Comparison of ENCODE assay signal across 25 cellular contexts in the genomic region with DNA sequence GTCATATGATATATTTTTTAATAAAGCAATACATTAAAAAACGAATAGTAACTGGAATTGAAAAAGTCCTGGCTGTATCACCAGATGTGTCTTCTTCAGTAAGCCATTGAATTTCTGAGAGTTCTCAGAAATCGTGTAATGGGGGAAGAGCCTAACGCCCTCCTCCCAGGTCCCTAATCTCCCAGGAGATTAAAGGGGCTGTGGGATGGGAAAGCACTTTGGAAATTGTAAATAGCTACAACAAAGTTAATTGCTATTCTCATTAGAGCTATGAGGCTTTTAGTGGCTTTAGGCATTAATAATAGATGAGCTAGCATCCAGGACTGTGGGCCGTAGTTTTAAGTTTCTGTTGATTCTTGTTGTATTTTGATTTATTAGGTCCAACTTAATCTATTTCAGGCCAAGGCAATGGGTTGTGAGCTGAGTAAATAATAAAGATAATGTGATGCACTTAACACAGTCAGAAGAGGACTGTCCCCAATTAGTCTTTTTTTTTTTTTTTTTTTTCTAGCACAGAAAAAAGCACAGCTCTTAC.
DNase-seq lines count a peak whose midpoint lies in the region; ATAC-seq and TF ChIP-seq lines count a peak whose summit lies in the region.
"Had no signal": no experiment of that assay in that cellular context is flagged by ENCODE, and none has a peak within 500 bp of the region (broad histone marks: within the 10 kb centered on the region; RNA-seq: fewer than 3 reads in every experiment).

No MANE protein-coding gene starts in this region.

- CTCF ChIA-PET in HEK293T (lab: Yijun Ruan, JAX), result interaction anchor here (0.6 kb wide), 1 partner anchor 223 kb away, joined by 5 read pairs; no protein-coding TSS in a partner anchor

- TF ChIP-seq POLR2A in stomach (IDR thresholded peaks at IDR 0.05), result no peak

- no peak for ATAC-seq in HG03045 (IDR thresholded peaks at IDR 0.05; ENCODE audit: unreplicated experiment)
- ATAC-seq in HG02973 (IDR thresholded peaks at IDR 0.05; ENCODE audit: unreplicated experiment), result no peak
- ATAC-seq: activated CD8-positive, alpha-beta T cell treated with anti-CD3 and anti-CD28 coated beads for 36 hours; activated naive CD8-positive, alpha-beta T cell treated with anti-CD3 and anti-CD28 coated beads, Interleukin-2, amount 50 U/mL, for 24 hours; body of pancreas; CD8-positive, alpha-beta T cell; gastroesophageal sphincter had no signal

- no peaks in the 10 kb centered on the region for H3K4me1 ChIP-seq in stomach
- H3K4me1 ChIP-seq: body of pancreas, esophagus squamous epithelium, gastroesophageal sphincter, tibial nerve had no signal

- no peak overlapping the region for H3K27ac ChIP-seq in stomach
- H3K27ac ChIP-seq: body of pancreas, esophagus squamous epithelium, gastroesophageal sphincter, GM23248, tibial nerve had no signal

- H3K9me3 Mint-ChIP-seq in brain, result no peaks in the 10 kb centered on the region
- H3K9me3 Mint-ChIP-seq: activated CD8-positive, alpha-beta T cell treated with anti-CD3 and anti-CD28 coated beads for 36 hours; activated naive CD8-positive, alpha-beta T cell treated with anti-CD3 and anti-CD28 coated beads, Interleukin-2, amount 50 U/mL, for 24 hours; CD8-positive, alpha-beta T cell; stimulated activated naive CD8-positive, alpha-beta T cell treated with anti-CD3 and anti-CD28 coated beads, Interleukin-15, Interleukin-2, amounts not matched to agents 100 ng/mL and 50 ng/mL, for 24 hours; T-helper 2 cell treated with Interferon-gamma antibody and Interleukin-4, amounts not matched to agents 5 μg/mL and 100 μg/mL, for 36 hours had no signal

- no peaks in the 10 kb centered on the region for H3K36me3 Mint-ChIP-seq in brain
- H3K36me3 Mint-ChIP-seq: CD8-positive, alpha-beta T cell had no signal

- H3K27me3 ChIP-seq in stomach, result no peaks in the 10 kb centered on the region
- H3K27me3 ChIP-seq: body of pancreas, esophagus squamous epithelium, gastroesophageal sphincter, tibial nerve had no signal

- TF ChIP-seq EP300 in stomach (IDR thresholded peaks at IDR 0.05), result no peak

- H3K9me3 ChIP-seq in stomach, result no peaks in the 10 kb centered on the region
- H3K9me3 ChIP-seq: body of pancreas, esophagus squamous epithelium, gastroesophageal sphincter, tibial nerve had no signal

- no peaks in the 10 kb centered on the region for H3K36me3 ChIP-seq in stomach
- H3K36me3 ChIP-seq: esophagus squamous epithelium, gastroesophageal sphincter, tibial nerve had no signal

- intact Hi-C loops in stomach (cut with DNase I; ENCODE audit: low total_unique reads), result no loop called here

- H3K4me3 ChIP-seq in stomach, result no peak overlapping the region
- H3K4me3 ChIP-seq: body of pancreas, esophagus squamous epithelium, gastroesophageal sphincter, GM23248, lung, tibial nerve had no signal

- TF ChIP-seq CTCF in brain (conservative IDR thresholded peaks at IDR 0.05) (no peak), stomach (IDR thresholded peaks at IDR 0.05) (no peak)

- 79 to 86% (median 81%) methylated on average over 4 of the region's 4 CpGs for WGBS in stomach, 5 donors

- no peaks in the 10 kb centered on the region for H3K27me3 Mint-ChIP-seq in brain
- H3K27me3 Mint-ChIP-seq: activated naive CD8-positive, alpha-beta T cell treated with anti-CD3 and anti-CD28 coated beads, Interleukin-2, amount 50 U/mL, for 24 hours; stimulated activated naive CD8-positive, alpha-beta T cell treated with anti-CD3 and anti-CD28 coated beads, Interleukin-15, Interleukin-2, amounts not matched to agents 100 ng/mL and 50 ng/mL, for 24 hours had no signal

- peak overlapping the region in 3 of 5 experiments; percentile 8 to 57 (median 56) for H3K27ac Mint-ChIP-seq in brain
- H3K27ac Mint-ChIP-seq: activated CD8-positive, alpha-beta T cell treated with anti-CD3 and anti-CD28 coated beads for 36 hours; activated naive CD8-positive, alpha-beta T cell treated with anti-CD3 and anti-CD28 coated beads, Interleukin-2, amount 50 U/mL, for 24 hours; CD8-positive, alpha-beta T cell; stimulated activated naive CD8-positive, alpha-beta T cell treated with anti-CD3 and anti-CD28 coated beads, Interleukin-15, Interleukin-2, amounts not matched to agents 100 ng/mL and 50 ng/mL, for 24 hours; T-helper 2 cell treated with Interferon-gamma antibody and Interleukin-4, amounts not matched to agents 5 μg/mL and 100 μg/mL, for 36 hours had no signal

- H3K4me1 Mint-ChIP-seq in brain, result peaks cover 37% of the 10 kb centered on the region
- H3K4me1 Mint-ChIP-seq: activated naive CD8-positive, alpha-beta T cell treated with anti-CD3 and anti-CD28 coated beads, Interleukin-2, amount 50 U/mL, for 24 hours had no signal

- DNase-seq in HEK293T (ENCODE audit: extremely low spot score), result no peak
- peak; percentile 80 for DNase-seq in NCI-H187 treated with DMSO at 0.1 percent for 48 hours (lab: John Stamatoyannopoulos, UW)
- peak; percentile 37 for DNase-seq in retina
- no peak for DNase-seq in effector CD8-positive, alpha-beta T cell (lab: John Stamatoyannopoulos, UW)
- DNase-seq in stomach, result no peak
- DNase-seq: activated CD8-positive, alpha-beta T cell treated with anti-CD3 and anti-CD28 coated beads for 36 hours; activated gamma-delta T cell; activated naive CD8-positive, alpha-beta T cell treated with anti-CD3 and anti-CD28 coated beads, Interleukin-2, amount 50 U/mL, for 24 hours; activated T-cell treated with anti-CD3 and anti-CD28 coated beads for 4 hours; body of pancreas; CD8-positive, alpha-beta T cell; esophagus squamous epithelium; GM23248; kidney; NCI-H2029; NCI-H510A treated with DMSO at 0.1 percent for 48 hours; nucleus accumbens had no signal

- POLR2A ChIA-PET in HEK293T (lab: Yijun Ruan, JAX), result no interaction called here

- no peak overlapping the region for H3K4me3 Mint-ChIP-seq in brain
- H3K4me3 Mint-ChIP-seq: activated CD8-positive, alpha-beta T cell treated with anti-CD3 and anti-CD28 coated beads for 36 hours; activated naive CD8-positive, alpha-beta T cell treated with anti-CD3 and anti-CD28 coated beads, Interleukin-2, amount 50 U/mL, for 24 hours; CD8-positive, alpha-beta T cell; stimulated activated naive CD8-positive, alpha-beta T cell treated with anti-CD3 and anti-CD28 coated beads, Interleukin-15, Interleukin-2, amounts not matched to agents 100 ng/mL and 50 ng/mL, for 24 hours; T-helper 2 cell treated with Interferon-gamma antibody and Interleukin-4, amounts not matched to agents 5 μg/mL and 100 μg/mL, for 36 hours had no signal

TF ChIP-seq in HEK293T, 16 proteins besides CTCF, POLR2A, EP300 and RAD21:
- TF ChIP-seq, protein P1, sequence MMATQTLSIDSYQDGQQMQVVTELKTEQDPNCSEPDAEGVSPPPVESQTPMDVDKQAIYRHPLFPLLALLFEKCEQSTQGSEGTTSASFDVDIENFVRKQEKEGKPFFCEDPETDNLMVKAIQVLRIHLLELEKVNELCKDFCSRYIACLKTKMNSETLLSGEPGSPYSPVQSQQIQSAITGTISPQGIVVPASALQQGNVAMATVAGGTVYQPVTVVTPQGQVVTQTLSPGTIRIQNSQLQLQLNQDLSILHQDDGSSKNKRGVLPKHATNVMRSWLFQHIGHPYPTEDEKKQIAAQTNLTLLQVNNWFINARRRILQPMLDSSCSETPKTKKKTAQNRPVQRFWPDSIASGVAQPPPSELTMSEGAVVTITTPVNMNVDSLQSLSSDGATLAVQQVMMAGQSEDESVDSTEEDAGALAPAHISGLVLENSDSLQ (IDR thresholded peaks at IDR 0.05), result no peak
- no peak for TF ChIP-seq L3MBTL2 (conservative IDR thresholded peaks at IDR 0.05)
- 0 out of 2 replicates have a peak, but pooled peaks have one; percentile 20 for TF ChIP-seq ZNF384 (IDR thresholded peaks at IDR 0.05)
- TF ChIP-seq CTBP1 (IDR thresholded peaks at IDR 0.05; ENCODE audit: borderline replicate concordance), result no peak
- no peak for TF ChIP-seq TARDBP (IDR thresholded peaks at IDR 0.05)
- no peak for TF ChIP-seq HDGF (IDR thresholded peaks at IDR 0.05; ENCODE audit: borderline replicate concordance)

Comparison
In these comparisons a context has a peak if more than half of its experiments do, and no peak if none do; other contexts are left out.
1. DNase-seq: peak in NCI-H187 treated with DMSO at 0.1 percent for 48 hours (single experiment) and retina (single experiment); none in HEK293T (single experiment), effector CD8-positive, alpha-beta T cell (single experiment) and stomach (single experiment).